In the genomic region with DNA sequence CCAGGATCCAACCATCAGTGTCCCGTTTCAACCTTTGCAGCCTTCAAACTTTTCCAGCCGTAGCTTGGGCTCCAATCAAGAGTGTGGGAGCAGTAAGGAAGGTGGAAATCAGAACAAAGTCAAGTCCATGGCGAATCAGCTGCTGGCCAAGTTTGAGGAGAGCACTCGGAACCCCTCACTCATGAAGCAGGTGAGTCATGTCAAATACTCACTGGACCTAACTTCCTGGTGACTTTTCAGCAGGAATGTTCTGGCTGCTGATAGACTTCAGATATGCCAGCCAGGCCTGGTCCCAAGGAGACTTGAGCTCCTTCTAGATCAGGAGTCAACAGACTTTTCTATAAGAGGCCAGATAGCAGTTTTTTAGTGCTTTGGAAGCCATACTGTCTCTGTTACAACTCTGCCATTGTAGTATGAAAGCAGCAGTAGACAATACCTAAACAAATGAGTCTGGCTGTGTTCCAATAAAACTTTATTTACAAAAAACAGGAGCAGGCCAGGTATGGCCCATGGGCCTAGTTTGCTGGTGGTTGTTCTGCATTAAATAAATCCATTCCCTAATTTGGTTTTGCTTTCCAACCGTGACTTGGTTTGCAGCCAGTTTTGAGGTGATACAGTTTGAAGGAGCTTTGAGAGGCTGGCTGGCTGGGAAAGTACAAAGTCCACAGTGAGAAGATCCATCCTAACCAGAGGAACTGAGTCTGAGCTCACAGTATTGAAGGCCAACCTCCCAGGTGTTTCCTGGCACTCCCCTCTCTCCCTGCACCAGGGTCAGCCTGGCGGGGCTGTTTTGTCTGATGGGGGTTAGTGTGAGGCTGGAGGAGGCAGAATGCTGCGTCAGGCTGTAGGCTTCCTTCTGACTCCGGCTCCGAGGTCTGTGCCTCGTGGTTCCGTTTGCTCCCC, we compare ENCODE assay signal across 2 cellular contexts.
TF ChIP-seq lines count a peak whose summit lies in the region.

No MANE protein-coding gene starts in this region.

TF ChIP-seq in SK-N-SH, 30 proteins besides CTCF, POLR2A, EP300 and RAD21 (continued from another document):
- TF ChIP-seq GABPA (IDR thresholded peaks at IDR 0.05; ENCODE audit: low read depth) = no peak

TF ChIP-seq in SK-N-SH treated with all-trans-retinoic acid at 6 μM for 48 hours, 23 proteins besides CTCF, POLR2A, EP300 and RAD21 (continued from another document):
- TF ChIP-seq ZNF565 (CRISPR knock-in tag; conservative IDR thresholded peaks at IDR 0.05; ENCODE audit: low read depth) = no peak
- TF ChIP-seq, protein P1, sequence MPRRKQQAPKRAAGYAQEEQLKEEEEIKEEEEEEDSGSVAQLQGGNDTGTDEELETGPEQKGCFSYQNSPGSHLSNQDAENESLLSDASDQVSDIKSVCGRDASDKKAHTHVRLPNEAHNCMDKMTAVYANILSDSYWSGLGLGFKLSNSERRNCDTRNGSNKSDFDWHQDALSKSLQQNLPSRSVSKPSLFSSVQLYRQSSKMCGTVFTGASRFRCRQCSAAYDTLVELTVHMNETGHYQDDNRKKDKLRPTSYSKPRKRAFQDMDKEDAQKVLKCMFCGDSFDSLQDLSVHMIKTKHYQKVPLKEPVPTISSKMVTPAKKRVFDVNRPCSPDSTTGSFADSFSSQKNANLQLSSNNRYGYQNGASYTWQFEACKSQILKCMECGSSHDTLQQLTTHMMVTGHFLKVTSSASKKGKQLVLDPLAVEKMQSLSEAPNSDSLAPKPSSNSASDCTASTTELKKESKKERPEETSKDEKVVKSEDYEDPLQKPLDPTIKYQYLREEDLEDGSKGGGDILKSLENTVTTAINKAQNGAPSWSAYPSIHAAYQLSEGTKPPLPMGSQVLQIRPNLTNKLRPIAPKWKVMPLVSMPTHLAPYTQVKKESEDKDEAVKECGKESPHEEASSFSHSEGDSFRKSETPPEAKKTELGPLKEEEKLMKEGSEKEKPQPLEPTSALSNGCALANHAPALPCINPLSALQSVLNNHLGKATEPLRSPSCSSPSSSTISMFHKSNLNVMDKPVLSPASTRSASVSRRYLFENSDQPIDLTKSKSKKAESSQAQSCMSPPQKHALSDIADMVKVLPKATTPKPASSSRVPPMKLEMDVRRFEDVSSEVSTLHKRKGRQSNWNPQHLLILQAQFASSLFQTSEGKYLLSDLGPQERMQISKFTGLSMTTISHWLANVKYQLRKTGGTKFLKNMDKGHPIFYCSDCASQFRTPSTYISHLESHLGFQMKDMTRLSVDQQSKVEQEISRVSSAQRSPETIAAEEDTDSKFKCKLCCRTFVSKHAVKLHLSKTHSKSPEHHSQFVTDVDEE (CRISPR knock-in tag; IDR thresholded peaks at IDR 0.05) = no peak
- TF ChIP-seq ZC3H10 (CRISPR knock-in tag; IDR thresholded peaks at IDR 0.05) = no peak
- no peak for TF ChIP-seq SNAI2 (CRISPR knock-in tag; IDR thresholded peaks at IDR 0.05)
